In the genomic region with DNA sequence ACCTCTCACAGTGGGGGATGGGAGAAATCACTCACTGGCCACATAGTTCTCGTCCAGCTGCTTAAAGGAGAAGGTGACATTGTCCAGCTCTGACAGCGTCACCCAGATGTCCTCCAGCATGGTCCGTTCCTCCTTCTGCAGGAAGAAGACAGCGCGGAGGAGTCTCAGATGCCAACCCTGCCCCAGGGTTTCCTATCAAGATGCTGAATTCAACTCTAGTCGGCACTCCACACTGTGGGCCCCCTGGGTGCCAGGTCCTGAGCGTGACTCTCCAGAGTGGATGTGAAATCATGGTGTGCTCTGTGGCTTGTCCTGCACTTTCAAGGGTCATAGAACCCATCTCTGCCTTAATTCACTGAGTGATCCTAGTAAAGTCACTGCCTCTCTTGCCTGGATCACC, we compare ENCODE assay signal across 11 cellular contexts.
"Had no signal": no experiment of that assay in that cellular context is flagged by ENCODE, and none has a peak within 500 bp of the region (broad histone marks: within the 10 kb centered on the region; RNA-seq: fewer than 3 reads in every experiment).

No MANE protein-coding gene starts in this region.

- H3K27me3 ChIP-seq: neutrophil, right atrium auricular region had no signal

- H3K27ac Mint-ChIP-seq: T-cell had no signal

- H3K9me3 ChIP-seq: right atrium auricular region had no signal

- H3K4me1 Mint-ChIP-seq: T-cell had no signal

- ATAC-seq: T-cell had no signal

- H3K27ac ChIP-seq: right atrium auricular region, skin epidermis, VCaP had no signal

- H3K4me3 ChIP-seq: lung, right atrium auricular region, skin epidermis had no signal

- H3K27me3 Mint-ChIP-seq: naive B cell, T-cell had no signal

- H3K4me1 ChIP-seq: right atrium auricular region had no signal

- H3K9me3 Mint-ChIP-seq: naive B cell, T-cell had no signal

- DNase-seq: activated effector memory CD4-positive, alpha-beta T cell treated with anti-CD3 and anti-CD28 coated beads, Interleukin-2, amount 50 U/mL, for 16 hours; caudate nucleus; hippocampal formation; naive B cell; T-cell; trophoblast cell had no signal

- H3K4me3 Mint-ChIP-seq: T-cell had no signal
